Comparison of ENCODE assay signal across 9 cellular contexts in genomic region chr2:169452080-169452479, GRCh38. TPM values are rescaled to one million over a fixed set of nuclear protein-coding genes. Genes with fewer than 3 reads are reported as not detected.
DNase-seq lines count a peak whose midpoint lies in the region; ATAC-seq and TF ChIP-seq lines count a peak whose summit lies in the region.
"Had no signal": no experiment of that assay in that cellular context is flagged by ENCODE, and none has a peak within 500 bp of the region (broad histone marks: within the 10 kb centered on the region; RNA-seq: fewer than 3 reads in every experiment).

No MANE protein-coding gene starts in this region.

- TF ChIP-seq POLR2A in gastrocnemius medialis (IDR thresholded peaks at IDR 0.05), result no peak

- H3K4me2 ChIP-seq in OCI-LY3 (ENCODE audit: low read length), result no peak overlapping the region

- no peak overlapping the region for H2AFZ ChIP-seq in OCI-LY3 (ENCODE audit: low read depth, low read length)

- H3K27me3 ChIP-seq in BE2C (no peaks in the 10 kb centered on the region), OCI-LY3 (ENCODE audit: low read depth, low read length) (no peaks in the 10 kb centered on the region), gastrocnemius medialis (no peaks in the 10 kb centered on the region)

- H3K27ac ChIP-seq in OCI-LY3 (ENCODE audit: low read length) (no peak overlapping the region), gastrocnemius medialis (no peak overlapping the region)
- H3K27ac ChIP-seq: HL-60 had no signal

- H4K20me1 ChIP-seq in OCI-LY3 (ENCODE audit: insufficient read depth, low read length), result no peaks in the 10 kb centered on the region

- TF ChIP-seq CTCF in BE2C (IDR thresholded peaks at IDR 0.05; ENCODE audit: low read depth, low read length) (peak; percentile 39), HFF-Myc (IDR thresholded peaks at IDR 0.05; ENCODE audit: low read depth, low read length, missing control alignments) (peak; percentile 11), OCI-LY3 (IDR thresholded peaks at IDR 0.05; ENCODE audit: low read depth, low read length) (peak; percentile 53), gastrocnemius medialis (IDR thresholded peaks at IDR 0.05 in 4 of 5, conservative IDR thresholded peaks at IDR 0.05 in 1 of 5) (peak in 4 of 5 experiments; percentile 31 to 55 (median 50))

- H3K4me1 ChIP-seq in BE2C (no peaks in the 10 kb centered on the region), OCI-LY3 (ENCODE audit: low read length) (no peaks in the 10 kb centered on the region), gastrocnemius medialis (no peaks in the 10 kb centered on the region)

- no peaks in the 10 kb centered on the region for H3K79me2 ChIP-seq in OCI-LY3 (ENCODE audit: low read length)

- H3K4me3 ChIP-seq in BE2C (ENCODE audit: low read depth, low read length) (no peak overlapping the region), HFF-Myc (replicated peaks; ENCODE audit: low read depth, low read length) (no peak overlapping the region), OCI-LY3 (ENCODE audit: low read length) (no peak overlapping the region), gastrocnemius medialis (no peak overlapping the region)

- peak; percentile 58 to 76 for ATAC-seq in gastrocnemius medialis
- ATAC-seq in GM21381 (IDR thresholded peaks at IDR 0.05; ENCODE audit: unreplicated experiment), result no peak
- ATAC-seq in GM18909 (IDR thresholded peaks at IDR 0.05; ENCODE audit: poor library complexity, unreplicated experiment), result no peak

- H3K9ac ChIP-seq in OCI-LY3 (ENCODE audit: low read length), result no peak overlapping the region

- in situ Hi-C loops in gastrocnemius medialis (cut with MboI; ENCODE audit: low sequenced_read_pairs in 4 of 4), result no loop called here

- H3K9me3 ChIP-seq in BE2C (no peaks in the 10 kb centered on the region), OCI-LY3 (ENCODE audit: insufficient read depth, low read length) (no peaks in the 10 kb centered on the region), gastrocnemius medialis (no peaks in the 10 kb centered on the region)

- peak; percentile 11 for DNase-seq in BE2C
- peak; percentile 16 for DNase-seq in HFF-Myc (ENCODE audit: extremely low read depth, low read depth)
- DNase-seq in fibroblast of peridontal ligament (ENCODE audit: extremely low read depth), result peak; percentile 71
- no peak for DNase-seq in gastrocnemius medialis
- DNase-seq in GOT3 (lab: John Stamatoyannopoulos, UW), result no peak

- H3K36me3 ChIP-seq in BE2C, result no peaks in the 10 kb centered on the region
- H3K36me3 ChIP-seq in OCI-LY3 (replicated peaks; ENCODE audit: low read depth, low read length), result no peaks in the 10 kb centered on the region
- H3K36me3 ChIP-seq in gastrocnemius medialis, result no peaks in the 10 kb centered on the region

- intact Hi-C loops in gastrocnemius medialis (cut with DNase I; ENCODE audit: low total_unique reads), result loop anchor here (2.0 kb wide), 1 partner anchor 477 kb away; no protein-coding TSS in a partner anchor

RNA-seq across cellular contexts. Expression of gene BBS5, which starts 27.2 kb away (rescaled TPM):
- 2.8 TPM for polyA plus RNA-seq in BE2C (2012; ENCODE audit: insufficient read depth, insufficient read length, low read depth)
- 10 to 100 TPM in 1 of 4 donors, 1 to 10 TPM in 3; 4.5 to 17.8 (median 8.0) TPM for total RNA-seq in gastrocnemius medialis

RNA-seq across cellular contexts. Expression of gene KLHL41, which starts 57.4 kb away (rescaled TPM):
- not detected for polyA plus RNA-seq in BE2C (2012; ENCODE audit: insufficient read depth, insufficient read length, low read depth)
- total RNA-seq in gastrocnemius medialis, result 1,000 to 10,000 TPM; 2,008 to 3,010 (median 2,782) TPM

Comparison
In these comparisons a context has a peak if more than half of its experiments do, and no peak if none do; other contexts are left out.
1. DNase-seq: peak in BE2C (single experiment), HFF-Myc (single experiment) and fibroblast of peridontal ligament (single experiment); none in gastrocnemius medialis (0 of 2) and GOT3 (single experiment).
2. ATAC-seq: peak in gastrocnemius medialis (2 of 2); none in GM21381 (single experiment) and GM18909 (single experiment).
3. Peak in every context shown above with its lines, with median percentiles within 50 percentile points of each other: CTCF ChIP-seq.